ENCODE assay signal across 1 cellular context in the genomic region with DNA sequence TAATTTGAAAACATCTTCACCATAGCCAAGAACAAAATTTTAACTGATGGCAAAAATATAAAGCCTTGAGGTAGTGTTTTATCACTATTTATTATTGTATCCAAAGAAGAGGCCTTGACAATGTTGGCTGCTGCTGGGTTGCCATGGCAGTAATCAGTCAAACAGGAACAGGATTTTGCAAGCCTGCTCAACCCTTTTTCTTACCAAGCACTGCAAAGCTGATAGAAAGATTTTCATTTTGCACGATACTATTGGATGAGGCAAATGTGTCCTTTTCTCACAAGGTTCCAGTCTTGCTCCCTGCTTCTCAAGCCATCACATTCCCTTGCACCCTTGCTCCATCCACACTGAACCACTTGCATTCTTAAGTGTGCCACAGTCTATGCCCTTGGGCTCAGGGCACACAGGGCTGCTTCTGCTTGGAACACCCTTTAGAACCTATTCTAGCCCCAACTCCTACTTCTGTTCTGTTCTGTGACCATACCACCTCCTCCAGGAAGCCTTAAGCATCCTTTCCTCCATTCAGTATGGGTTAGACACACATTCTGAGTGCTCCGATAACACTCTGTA.
TF ChIP-seq lines count a peak whose summit lies in the region.

No MANE protein-coding gene starts in this region.

TF ChIP-seq in K562, 482 proteins besides CTCF, POLR2A, EP300 and RAD21 (continued from another document and continues in another):
- TF ChIP-seq, protein P1, sequence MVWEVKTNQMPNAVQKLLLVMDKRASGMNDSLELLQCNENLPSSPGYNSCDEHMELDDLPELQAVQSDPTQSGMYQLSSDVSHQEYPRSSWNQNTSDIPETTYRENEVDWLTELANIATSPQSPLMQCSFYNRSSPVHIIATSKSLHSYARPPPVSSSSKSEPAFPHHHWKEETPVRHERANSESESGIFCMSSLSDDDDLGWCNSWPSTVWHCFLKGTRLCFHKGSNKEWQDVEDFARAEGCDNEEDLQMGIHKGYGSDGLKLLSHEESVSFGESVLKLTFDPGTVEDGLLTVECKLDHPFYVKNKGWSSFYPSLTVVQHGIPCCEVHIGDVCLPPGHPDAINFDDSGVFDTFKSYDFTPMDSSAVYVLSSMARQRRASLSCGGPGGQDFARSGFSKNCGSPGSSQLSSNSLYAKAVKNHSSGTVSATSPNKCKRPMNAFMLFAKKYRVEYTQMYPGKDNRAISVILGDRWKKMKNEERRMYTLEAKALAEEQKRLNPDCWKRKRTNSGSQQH (CRISPR knock-in tag; IDR thresholded peaks at IDR 0.05) = no peak
- TF ChIP-seq NR4A1 (CRISPR knock-in tag; IDR thresholded peaks at IDR 0.05) (no peak), NR4A1 (tag; IDR thresholded peaks at IDR 0.05) (no peak), CEBPG (CRISPR knock-in tag; IDR thresholded peaks at IDR 0.05) (no peak), CEBPG (tag; conservative IDR thresholded peaks at IDR 0.05 in 1 of 2, IDR thresholded peaks at IDR 0.05 in 1 of 2) (peak; percentile 71 to 87), ZFX (CRISPR knock-in tag; IDR thresholded peaks at IDR 0.05) (no peak), NR1H2 (CRISPR knock-in tag; IDR thresholded peaks at IDR 0.05) (no peak), SETDB1 (IDR thresholded peaks at IDR 0.05; ENCODE audit: low read length) (no peak), MED1 (CRISPR knock-in tag; IDR thresholded peaks at IDR 0.05; ENCODE audit: borderline replicate concordance) (no peak), ELF4 (CRISPR knock-in tag; IDR thresholded peaks at IDR 0.05) (no peak), MIER1 (IDR thresholded peaks at IDR 0.05; ENCODE audit: low read depth) (no peak), ZNF695 (CRISPR knock-in tag; IDR thresholded peaks at IDR 0.05) (no peak), RBM39 (optimal IDR thresholded peaks at IDR 0.05; ENCODE audit: low read depth, low read length) (no peak), L3MBTL2 (IDR thresholded peaks at IDR 0.05) (peak; percentile 22; the same call in 1 of the 2 replicates), CBX2 (IDR thresholded peaks at IDR 0.05; ENCODE audit: insufficient read depth, low read length, poor library complexity, severe bottlenecking) (no peak), ARID1B (IDR thresholded peaks at IDR 0.05) (peak; percentile 31; the same call in 1 of the 2 replicates), HEY1 (CRISPR knock-in tag; IDR thresholded peaks at IDR 0.05; ENCODE audit: borderline replicate concordance) (no peak), TCF7L2 (IDR thresholded peaks at IDR 0.05; ENCODE audit: low read depth, low read length) (no peak), SMARCC2 (IDR thresholded peaks at IDR 0.05; ENCODE audit: low read depth) (no peak; the same call in 1 of the 2 replicates), C11orf30 (IDR thresholded peaks at IDR 0.05; ENCODE audit: low read depth) (no peak), ZNF197 (CRISPR knock-in tag; IDR thresholded peaks at IDR 0.05; ENCODE audit: low read depth) (no peak), CEBPB (tag; IDR thresholded peaks at IDR 0.05) (peak; percentile 96), NCOR1 (IDR thresholded peaks at IDR 0.05) (no peak), TAF9B (IDR thresholded peaks at IDR 0.05; ENCODE audit: partially characterized antibody) (no peak), ZSCAN29 (IDR thresholded peaks at IDR 0.05) (no peak), MTF1 (CRISPR knock-in tag; IDR thresholded peaks at IDR 0.05; ENCODE audit: borderline replicate concordance) (no peak), COPS2 (conservative IDR thresholded peaks at IDR 0.05) (no peak), ESRRB (CRISPR knock-in tag; IDR thresholded peaks at IDR 0.05; ENCODE audit: borderline replicate concordance) (no peak), U2AF2 (optimal IDR thresholded peaks at IDR 0.05; ENCODE audit: low read depth, low read length) (no peak), ZNF707 (CRISPR knock-in tag; conservative IDR thresholded peaks at IDR 0.05) (no peak), RAD51 (IDR thresholded peaks at IDR 0.05; ENCODE audit: borderline replicate concordance, low read depth) (no peak), GATAD2B (IDR thresholded peaks at IDR 0.05; ENCODE audit: borderline replicate concordance) (no peak), KHSRP (IDR thresholded peaks at IDR 0.05) (no peak), FOXA1 (IDR thresholded peaks at IDR 0.05; ENCODE audit: borderline replicate concordance) (no peak), NEUROD1 (IDR thresholded peaks at IDR 0.05; ENCODE audit: borderline replicate concordance, low read depth, low read length, partially characterized antibody) (peak; percentile 27), ADNP (tag; IDR thresholded peaks at IDR 0.05) (no peak), ZNF780A (CRISPR knock-in tag; IDR thresholded peaks at IDR 0.05) (no peak), PCBP2 (IDR thresholded peaks at IDR 0.05; ENCODE audit: low read depth, low read length, poor library complexity, severe bottlenecking) (no peak), ETV6 (IDR thresholded peaks at IDR 0.05; ENCODE audit: borderline replicate concordance in 1 of 2, low read depth in 2 of 2, low read length in 1 of 2) (no peak), ETV6 (CRISPR knock-in tag; IDR thresholded peaks at IDR 0.05; ENCODE audit: borderline replicate concordance) (no peak), SMARCB1 (IDR thresholded peaks at IDR 0.05; ENCODE audit: insufficient read length, low read depth) (no peak), TBP (optimal IDR thresholded peaks at IDR 0.05; ENCODE audit: low read depth, low read length) (no peak), MTA2 (IDR thresholded peaks at IDR 0.05; ENCODE audit: low read depth) (no peak), BDP1 (IDR thresholded peaks at IDR 0.05; ENCODE audit: insufficient read depth, insufficient read length) (no peak), BMI1 (IDR thresholded peaks at IDR 0.05; ENCODE audit: low read length) (peak; percentile 77; the same call in 1 of the 2 replicates), ZNF785 (CRISPR knock-in tag; IDR thresholded peaks at IDR 0.05) (no peak)
- TF ChIP-seq, protein P2, sequence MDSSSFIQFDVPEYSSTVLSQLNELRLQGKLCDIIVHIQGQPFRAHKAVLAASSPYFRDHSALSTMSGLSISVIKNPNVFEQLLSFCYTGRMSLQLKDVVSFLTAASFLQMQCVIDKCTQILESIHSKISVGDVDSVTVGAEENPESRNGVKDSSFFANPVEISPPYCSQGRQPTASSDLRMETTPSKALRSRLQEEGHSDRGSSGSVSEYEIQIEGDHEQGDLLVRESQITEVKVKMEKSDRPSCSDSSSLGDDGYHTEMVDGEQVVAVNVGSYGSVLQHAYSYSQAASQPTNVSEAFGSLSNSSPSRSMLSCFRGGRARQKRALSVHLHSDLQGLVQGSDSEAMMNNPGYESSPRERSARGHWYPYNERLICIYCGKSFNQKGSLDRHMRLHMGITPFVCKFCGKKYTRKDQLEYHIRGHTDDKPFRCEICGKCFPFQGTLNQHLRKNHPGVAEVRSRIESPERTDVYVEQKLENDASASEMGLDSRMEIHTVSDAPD (CRISPR knock-in tag; IDR thresholded peaks at IDR 0.05) = no peak
- TF ChIP-seq, protein P3, sequence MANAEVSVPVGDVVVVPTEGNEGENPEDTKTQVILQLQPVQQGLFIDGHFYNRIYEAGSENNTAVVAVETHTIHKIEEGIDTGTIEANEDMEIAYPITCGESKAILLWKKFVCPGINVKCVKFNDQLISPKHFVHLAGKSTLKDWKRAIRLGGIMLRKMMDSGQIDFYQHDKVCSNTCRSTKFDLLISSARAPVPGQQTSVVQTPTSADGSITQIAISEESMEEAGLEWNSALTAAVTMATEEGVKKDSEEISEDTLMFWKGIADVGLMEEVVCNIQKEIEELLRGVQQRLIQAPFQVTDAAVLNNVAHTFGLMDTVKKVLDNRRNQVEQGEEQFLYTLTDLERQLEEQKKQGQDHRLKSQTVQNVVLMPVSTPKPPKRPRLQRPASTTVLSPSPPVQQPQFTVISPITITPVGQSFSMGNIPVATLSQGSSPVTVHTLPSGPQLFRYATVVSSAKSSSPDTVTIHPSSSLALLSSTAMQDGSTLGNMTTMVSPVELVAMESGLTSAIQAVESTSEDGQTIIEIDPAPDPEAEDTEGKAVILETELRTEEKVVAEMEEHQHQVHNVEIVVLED (CRISPR knock-in tag; IDR thresholded peaks at IDR 0.05) = no peak
- TF ChIP-seq, protein P4, sequence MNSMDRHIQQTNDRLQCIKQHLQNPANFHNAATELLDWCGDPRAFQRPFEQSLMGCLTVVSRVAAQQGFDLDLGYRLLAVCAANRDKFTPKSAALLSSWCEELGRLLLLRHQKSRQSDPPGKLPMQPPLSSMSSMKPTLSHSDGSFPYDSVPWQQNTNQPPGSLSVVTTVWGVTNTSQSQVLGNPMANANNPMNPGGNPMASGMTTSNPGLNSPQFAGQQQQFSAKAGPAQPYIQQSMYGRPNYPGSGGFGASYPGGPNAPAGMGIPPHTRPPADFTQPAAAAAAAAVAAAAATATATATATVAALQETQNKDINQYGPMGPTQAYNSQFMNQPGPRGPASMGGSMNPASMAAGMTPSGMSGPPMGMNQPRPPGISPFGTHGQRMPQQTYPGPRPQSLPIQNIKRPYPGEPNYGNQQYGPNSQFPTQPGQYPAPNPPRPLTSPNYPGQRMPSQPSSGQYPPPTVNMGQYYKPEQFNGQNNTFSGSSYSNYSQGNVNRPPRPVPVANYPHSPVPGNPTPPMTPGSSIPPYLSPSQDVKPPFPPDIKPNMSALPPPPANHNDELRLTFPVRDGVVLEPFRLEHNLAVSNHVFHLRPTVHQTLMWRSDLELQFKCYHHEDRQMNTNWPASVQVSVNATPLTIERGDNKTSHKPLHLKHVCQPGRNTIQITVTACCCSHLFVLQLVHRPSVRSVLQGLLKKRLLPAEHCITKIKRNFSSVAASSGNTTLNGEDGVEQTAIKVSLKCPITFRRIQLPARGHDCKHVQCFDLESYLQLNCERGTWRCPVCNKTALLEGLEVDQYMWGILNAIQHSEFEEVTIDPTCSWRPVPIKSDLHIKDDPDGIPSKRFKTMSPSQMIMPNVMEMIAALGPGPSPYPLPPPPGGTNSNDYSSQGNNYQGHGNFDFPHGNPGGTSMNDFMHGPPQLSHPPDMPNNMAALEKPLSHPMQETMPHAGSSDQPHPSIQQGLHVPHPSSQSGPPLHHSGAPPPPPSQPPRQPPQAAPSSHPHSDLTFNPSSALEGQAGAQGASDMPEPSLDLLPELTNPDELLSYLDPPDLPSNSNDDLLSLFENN (IDR thresholded peaks at IDR 0.05; ENCODE audit: low read depth in 2 of 2, low read length in 2 of 2) = no peak
- TF ChIP-seq, protein P5, sequence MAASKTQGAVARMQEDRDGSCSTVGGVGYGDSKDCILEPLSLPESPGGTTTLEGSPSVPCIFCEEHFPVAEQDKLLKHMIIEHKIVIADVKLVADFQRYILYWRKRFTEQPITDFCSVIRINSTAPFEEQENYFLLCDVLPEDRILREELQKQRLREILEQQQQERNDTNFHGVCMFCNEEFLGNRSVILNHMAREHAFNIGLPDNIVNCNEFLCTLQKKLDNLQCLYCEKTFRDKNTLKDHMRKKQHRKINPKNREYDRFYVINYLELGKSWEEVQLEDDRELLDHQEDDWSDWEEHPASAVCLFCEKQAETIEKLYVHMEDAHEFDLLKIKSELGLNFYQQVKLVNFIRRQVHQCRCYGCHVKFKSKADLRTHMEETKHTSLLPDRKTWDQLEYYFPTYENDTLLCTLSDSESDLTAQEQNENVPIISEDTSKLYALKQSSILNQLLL (CRISPR knock-in tag; IDR thresholded peaks at IDR 0.05; ENCODE audit: borderline replicate concordance) = no peak
- TF ChIP-seq, protein P6, sequence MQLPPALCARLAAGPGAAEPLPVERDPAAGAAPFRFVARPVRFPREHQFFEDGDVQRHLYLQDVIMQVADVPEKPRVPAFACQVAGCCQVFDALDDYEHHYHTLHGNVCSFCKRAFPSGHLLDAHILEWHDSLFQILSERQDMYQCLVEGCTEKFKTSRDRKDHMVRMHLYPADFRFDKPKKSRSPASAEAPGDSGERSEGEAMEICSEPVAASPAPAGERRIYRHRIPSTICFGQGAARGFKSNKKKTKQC (CRISPR knock-in tag; IDR thresholded peaks at IDR 0.05) = no peak
- TF ChIP-seq, protein P7, sequence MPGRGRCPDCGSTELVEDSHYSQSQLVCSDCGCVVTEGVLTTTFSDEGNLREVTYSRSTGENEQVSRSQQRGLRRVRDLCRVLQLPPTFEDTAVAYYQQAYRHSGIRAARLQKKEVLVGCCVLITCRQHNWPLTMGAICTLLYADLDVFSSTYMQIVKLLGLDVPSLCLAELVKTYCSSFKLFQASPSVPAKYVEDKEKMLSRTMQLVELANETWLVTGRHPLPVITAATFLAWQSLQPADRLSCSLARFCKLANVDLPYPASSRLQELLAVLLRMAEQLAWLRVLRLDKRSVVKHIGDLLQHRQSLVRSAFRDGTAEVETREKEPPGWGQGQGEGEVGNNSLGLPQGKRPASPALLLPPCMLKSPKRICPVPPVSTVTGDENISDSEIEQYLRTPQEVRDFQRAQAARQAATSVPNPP (IDR thresholded peaks at IDR 0.05; ENCODE audit: borderline replicate concordance, insufficient read depth, insufficient read length) = no peak
- TF ChIP-seq, protein P8, sequence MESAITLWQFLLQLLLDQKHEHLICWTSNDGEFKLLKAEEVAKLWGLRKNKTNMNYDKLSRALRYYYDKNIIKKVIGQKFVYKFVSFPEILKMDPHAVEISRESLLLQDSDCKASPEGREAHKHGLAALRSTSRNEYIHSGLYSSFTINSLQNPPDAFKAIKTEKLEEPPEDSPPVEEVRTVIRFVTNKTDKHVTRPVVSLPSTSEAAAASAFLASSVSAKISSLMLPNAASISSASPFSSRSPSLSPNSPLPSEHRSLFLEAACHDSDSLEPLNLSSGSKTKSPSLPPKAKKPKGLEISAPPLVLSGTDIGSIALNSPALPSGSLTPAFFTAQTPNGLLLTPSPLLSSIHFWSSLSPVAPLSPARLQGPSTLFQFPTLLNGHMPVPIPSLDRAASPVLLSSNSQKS (CRISPR knock-in tag; IDR thresholded peaks at IDR 0.05) = no peak
- TF ChIP-seq, protein P9, sequence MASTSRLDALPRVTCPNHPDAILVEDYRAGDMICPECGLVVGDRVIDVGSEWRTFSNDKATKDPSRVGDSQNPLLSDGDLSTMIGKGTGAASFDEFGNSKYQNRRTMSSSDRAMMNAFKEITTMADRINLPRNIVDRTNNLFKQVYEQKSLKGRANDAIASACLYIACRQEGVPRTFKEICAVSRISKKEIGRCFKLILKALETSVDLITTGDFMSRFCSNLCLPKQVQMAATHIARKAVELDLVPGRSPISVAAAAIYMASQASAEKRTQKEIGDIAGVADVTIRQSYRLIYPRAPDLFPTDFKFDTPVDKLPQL (IDR thresholded peaks at IDR 0.05; ENCODE audit: extremely low read depth, insufficient read length) = no peak
- TF ChIP-seq, protein P10, sequence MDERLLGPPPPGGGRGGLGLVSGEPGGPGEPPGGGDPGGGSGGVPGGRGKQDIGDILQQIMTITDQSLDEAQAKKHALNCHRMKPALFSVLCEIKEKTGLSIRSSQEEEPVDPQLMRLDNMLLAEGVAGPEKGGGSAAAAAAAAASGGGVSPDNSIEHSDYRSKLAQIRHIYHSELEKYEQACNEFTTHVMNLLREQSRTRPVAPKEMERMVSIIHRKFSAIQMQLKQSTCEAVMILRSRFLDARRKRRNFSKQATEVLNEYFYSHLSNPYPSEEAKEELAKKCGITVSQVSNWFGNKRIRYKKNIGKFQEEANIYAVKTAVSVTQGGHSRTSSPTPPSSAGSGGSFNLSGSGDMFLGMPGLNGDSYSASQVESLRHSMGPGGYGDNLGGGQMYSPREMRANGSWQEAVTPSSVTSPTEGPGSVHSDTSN (CRISPR knock-in tag; IDR thresholded peaks at IDR 0.05; ENCODE audit: low read depth) = no peak
- TF ChIP-seq, protein P10 (tag; conservative IDR thresholded peaks at IDR 0.05; ENCODE audit: low read depth) = no peak
